ENCODE assay signal across 9 cellular contexts in the genomic region with DNA sequence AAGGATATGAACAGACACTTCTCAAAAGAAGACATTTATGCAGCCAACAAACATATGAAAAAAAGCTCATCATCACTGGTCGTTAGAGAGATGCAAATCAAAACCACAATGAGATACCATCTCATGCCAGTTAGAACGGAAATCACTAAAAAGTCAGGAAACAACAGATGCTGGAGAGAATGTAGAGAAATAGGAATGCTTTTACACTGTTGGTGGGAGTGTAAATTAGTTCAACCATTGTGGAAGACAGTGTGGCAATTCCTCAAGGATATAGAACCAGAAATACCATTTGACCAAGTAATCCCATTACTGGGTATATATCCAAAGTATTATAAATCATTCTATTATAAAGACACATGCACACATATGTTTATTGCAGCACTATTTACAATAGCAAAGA. TPM values are rescaled to one million over a fixed set of nuclear protein-coding genes. Genes with fewer than 3 reads are reported as not detected.
"Had no signal": no experiment of that assay in that cellular context is flagged by ENCODE, and none has a peak within 500 bp of the region (broad histone marks: within the 10 kb centered on the region; RNA-seq: fewer than 3 reads in every experiment).

No MANE protein-coding gene starts in this region.

RNA-seq across cellular contexts. Expression of a gene that starts 20.5 kb away (rescaled TPM):
- total RNA-seq: activated CD8-positive, alpha-beta T cell treated with anti-CD3 and anti-CD28 coated beads for 36 hours; activated naive CD8-positive, alpha-beta T cell treated with anti-CD3 and anti-CD28 coated beads for 36 hours; activated T-cell treated with anti-CD3 and anti-CD28 coated beads, Interleukin-2, amount 50 U/mL, for 4 hours; aorta; breast epithelium; chondrocyte; dermis microvascular lymphatic vessel endothelial cell; Right ventricle myocardium inferior; T-cell had no signal
- polyA plus RNA-seq: aorta had no signal
